24 cellular contexts compared by ENCODE assay signal in genomic region chr6:149660028-149660427, GRCh38. TPM values are rescaled to one million over a fixed set of nuclear protein-coding genes. Genes with fewer than 3 reads are reported as not detected.
A peak's percentile ranks its signal among the peaks of the same experiment; 100 is the strongest.
DNase-seq lines count a peak whose midpoint lies in the region; ATAC-seq lines count a peak whose summit lies in the region.
"Had no signal": no experiment of that assay in that cellular context is flagged by ENCODE, and none has a peak within 500 bp of the region (broad histone marks: within the 10 kb centered on the region; RNA-seq: fewer than 3 reads in every experiment).

No MANE protein-coding gene starts in this region.

- peaks cover 27% of the 10 kb centered on the region for H3K36me3 Mint-ChIP-seq in activated CD8-positive, alpha-beta memory T cell treated with anti-CD3 and anti-CD28 coated beads, Interleukin-2, amount 10 ng/mL, durations not matched to agents 7 days and 5 days
- H3K36me3 Mint-ChIP-seq in activated naive CD8-positive, alpha-beta T cell treated with anti-CD3 and anti-CD28 coated beads, Interleukin-2, amount 10 ng/mL, durations not matched to agents 7 days and 5 days, result peaks cover 23% of the 10 kb centered on the region

- POLR2A ChIA-PET in activated naive CD8-positive, alpha-beta T cell treated with anti-CD3 and anti-CD28 coated beads, Interleukin-2, amount 10 ng/mL, durations not matched to agents 7 days and 5 days (lab: Charles Lee), result interaction anchor here (1.2 to 2.0 kb wide), 4 partner anchors 12 to 114 kb away, joined by 4 to 6 read pairs (median 5); partner anchors contain the start of genes GINM1 and PPIL4

- CTCF ChIA-PET in activated CD8-positive, alpha-beta memory T cell treated with anti-CD3 and anti-CD28 coated beads, Interleukin-2, amount 10 ng/mL, durations not matched to agents 7 days and 5 days (lab: Charles Lee), result interaction anchor here (0.8 to 1.4 kb wide), 6 partner anchors 23 to 114 kb away, joined by 3 read pairs; partner anchors contain the start of gene PPIL4

- no peaks in the 10 kb centered on the region for H3K9me3 Mint-ChIP-seq in activated CD8-positive, alpha-beta memory T cell treated with anti-CD3 and anti-CD28 coated beads, Interleukin-2, amount 10 ng/mL, durations not matched to agents 7 days and 5 days (ENCODE audit: low read depth)
- no peaks in the 10 kb centered on the region for H3K9me3 Mint-ChIP-seq in stimulated activated naive CD8-positive, alpha-beta T cell treated with anti-CD3 and anti-CD28 coated beads, Interleukin-15, amount 100 ng/mL, for 72 hours
- no peaks in the 10 kb centered on the region for H3K9me3 Mint-ChIP-seq in activated naive CD8-positive, alpha-beta T cell treated with anti-CD3 and anti-CD28 coated beads, Interleukin-2, amount 10 ng/mL, durations not matched to agents 7 days and 5 days
- H3K9me3 Mint-ChIP-seq: CD4-positive, alpha-beta T cell; GM23338 had no signal

- peaks cover 16% of the 10 kb centered on the region for H3K4me1 Mint-ChIP-seq in activated CD8-positive, alpha-beta memory T cell treated with anti-CD3 and anti-CD28 coated beads, Interleukin-2, amount 10 ng/mL, durations not matched to agents 7 days and 5 days
- peaks cover 13% of the 10 kb centered on the region for H3K4me1 Mint-ChIP-seq in stimulated activated naive CD8-positive, alpha-beta T cell treated with anti-CD3 and anti-CD28 coated beads, Interleukin-15, amount 100 ng/mL, for 72 hours
- peaks cover 20% of the 10 kb centered on the region for H3K4me1 Mint-ChIP-seq in activated naive CD8-positive, alpha-beta T cell treated with anti-CD3 and anti-CD28 coated beads, Interleukin-2, amount 10 ng/mL, durations not matched to agents 7 days and 5 days
- H3K4me1 Mint-ChIP-seq: GM23338 had no signal

- no peaks in the 10 kb centered on the region for H3K27me3 Mint-ChIP-seq in activated CD8-positive, alpha-beta memory T cell treated with anti-CD3 and anti-CD28 coated beads, Interleukin-2, amount 10 ng/mL, durations not matched to agents 7 days and 5 days
- no peaks in the 10 kb centered on the region for H3K27me3 Mint-ChIP-seq in stimulated activated naive CD8-positive, alpha-beta T cell treated with anti-CD3 and anti-CD28 coated beads, Interleukin-15, amount 100 ng/mL, for 72 hours
- no peaks in the 10 kb centered on the region for H3K27me3 Mint-ChIP-seq in activated naive CD8-positive, alpha-beta T cell treated with anti-CD3 and anti-CD28 coated beads, Interleukin-2, amount 10 ng/mL, durations not matched to agents 7 days and 5 days
- H3K27me3 Mint-ChIP-seq: CD4-positive, alpha-beta T cell had no signal

- no peak for DNase-seq in activated CD8-positive, alpha-beta memory T cell treated with anti-CD3 and anti-CD28 coated beads, Interleukin-2, amount 10 ng/mL, durations not matched to agents 7 days and 5 days
- no peak for DNase-seq in activated CD8-positive, alpha-beta memory T cell treated with anti-CD3 and anti-CD28 coated beads for 24 hours
- DNase-seq in stimulated activated naive CD8-positive, alpha-beta T cell treated with anti-CD3 and anti-CD28 coated beads, Interleukin-15, amount 100 ng/mL, for 72 hours, result no peak
- DNase-seq in stimulated activated naive CD8-positive, alpha-beta T cell treated with anti-CD3 and anti-CD28 coated beads, Interleukin-15, Interleukin-2, amounts not matched to agents 100 U/mL and 50 U/mL, for 24 hours, result no peak
- no peak for DNase-seq in activated naive CD8-positive, alpha-beta T cell treated with anti-CD3 and anti-CD28 coated beads, Interleukin-2, amount 10 ng/mL, durations not matched to agents 7 days and 5 days
- DNase-seq in SKM-1 treated with dmso at 0.1 percent for 144 hours (lab: John Stamatoyannopoulos, UW; ENCODE audit: unreplicated experiment) (no peak), middle frontal gyrus (ENCODE audit: extremely low spot score, low spot score) (no peak)
- DNase-seq: AML-193; CD4-positive, alpha-beta T cell; COR-L47; EL; GDM1; IMR-90; MM.1S; NCI-H1048; NCI-H1417; NCI-H1694; NCI-H2081; NCI-H2227 treated with DMSO at 0.1 percent for 48 hours; NCI-H526 treated with DMSO at 0.1 percent for 48 hours; Peyer's patch; SHP77 treated with DMSO at 0.1 percent for 48 hours had no signal

- no peak overlapping the region for H3K4me3 Mint-ChIP-seq in activated CD8-positive, alpha-beta memory T cell treated with anti-CD3 and anti-CD28 coated beads, Interleukin-2, amount 10 ng/mL, durations not matched to agents 7 days and 5 days
- no peak overlapping the region for H3K4me3 Mint-ChIP-seq in stimulated activated naive CD8-positive, alpha-beta T cell treated with anti-CD3 and anti-CD28 coated beads, Interleukin-15, amount 100 ng/mL, for 72 hours
- peak overlapping the region; percentile 28 for H3K4me3 Mint-ChIP-seq in activated naive CD8-positive, alpha-beta T cell treated with anti-CD3 and anti-CD28 coated beads, Interleukin-2, amount 10 ng/mL, durations not matched to agents 7 days and 5 days
- H3K4me3 Mint-ChIP-seq: CD4-positive, alpha-beta T cell; GM23338 had no signal

- H3K27ac Mint-ChIP-seq in activated CD8-positive, alpha-beta memory T cell treated with anti-CD3 and anti-CD28 coated beads, Interleukin-2, amount 10 ng/mL, durations not matched to agents 7 days and 5 days, result no peak overlapping the region
- H3K27ac Mint-ChIP-seq in stimulated activated naive CD8-positive, alpha-beta T cell treated with anti-CD3 and anti-CD28 coated beads, Interleukin-15, amount 100 ng/mL, for 72 hours, result no peak overlapping the region
- no peak overlapping the region for H3K27ac Mint-ChIP-seq in activated naive CD8-positive, alpha-beta T cell treated with anti-CD3 and anti-CD28 coated beads, Interleukin-2, amount 10 ng/mL, durations not matched to agents 7 days and 5 days
- H3K27ac Mint-ChIP-seq: CD4-positive, alpha-beta T cell; GM23338 had no signal

- peak; percentile 30 for ATAC-seq in activated CD8-positive, alpha-beta memory T cell treated with anti-CD3 and anti-CD28 coated beads, Interleukin-2, amount 10 ng/mL, durations not matched to agents 7 days and 5 days
- peak; percentile 67 for ATAC-seq in stimulated activated naive CD8-positive, alpha-beta T cell treated with anti-CD3 and anti-CD28 coated beads, Interleukin-15, amount 100 ng/mL, for 72 hours
- ATAC-seq in stimulated activated naive CD8-positive, alpha-beta T cell treated with anti-CD3 and anti-CD28 coated beads, Interleukin-15, Interleukin-2, amounts not matched to agents 100 U/mL and 50 U/mL, for 24 hours, result no peak
- ATAC-seq in activated naive CD8-positive, alpha-beta T cell treated with anti-CD3 and anti-CD28 coated beads, Interleukin-2, amount 10 ng/mL, durations not matched to agents 7 days and 5 days (ENCODE audit: low read depth), result peak; percentile 66
- ATAC-seq: A549, GM23338 had no signal

RNA-seq across cellular contexts. Expression of gene KATNA1, which starts 11.5 kb away (rescaled TPM):
- total RNA-seq in activated CD8-positive, alpha-beta memory T cell treated with anti-CD3 and anti-CD28 coated beads, Interleukin-2, amount 10 ng/mL, durations not matched to agents 7 days and 5 days, result 10 to 100 TPM; 22.3 to 22.7 TPM
- total RNA-seq in activated naive CD8-positive, alpha-beta T cell treated with anti-CD3 and anti-CD28 coated beads, Interleukin-2, amount 10 ng/mL, durations not matched to agents 7 days and 5 days, result 10 to 100 TPM; 22.6 to 26.5 TPM

RNA-seq across cellular contexts. Expression of gene LATS1, which starts 57.9 kb away (rescaled TPM):
- total RNA-seq in activated CD8-positive, alpha-beta memory T cell treated with anti-CD3 and anti-CD28 coated beads, Interleukin-2, amount 10 ng/mL, durations not matched to agents 7 days and 5 days, result 10 to 100 TPM; 28.5 to 33.1 TPM
- 10 to 100 TPM; 37.7 to 38.5 TPM for total RNA-seq in activated naive CD8-positive, alpha-beta T cell treated with anti-CD3 and anti-CD28 coated beads, Interleukin-2, amount 10 ng/mL, durations not matched to agents 7 days and 5 days
